ENCODE assay signal across 9 cellular contexts in the genomic region with DNA sequence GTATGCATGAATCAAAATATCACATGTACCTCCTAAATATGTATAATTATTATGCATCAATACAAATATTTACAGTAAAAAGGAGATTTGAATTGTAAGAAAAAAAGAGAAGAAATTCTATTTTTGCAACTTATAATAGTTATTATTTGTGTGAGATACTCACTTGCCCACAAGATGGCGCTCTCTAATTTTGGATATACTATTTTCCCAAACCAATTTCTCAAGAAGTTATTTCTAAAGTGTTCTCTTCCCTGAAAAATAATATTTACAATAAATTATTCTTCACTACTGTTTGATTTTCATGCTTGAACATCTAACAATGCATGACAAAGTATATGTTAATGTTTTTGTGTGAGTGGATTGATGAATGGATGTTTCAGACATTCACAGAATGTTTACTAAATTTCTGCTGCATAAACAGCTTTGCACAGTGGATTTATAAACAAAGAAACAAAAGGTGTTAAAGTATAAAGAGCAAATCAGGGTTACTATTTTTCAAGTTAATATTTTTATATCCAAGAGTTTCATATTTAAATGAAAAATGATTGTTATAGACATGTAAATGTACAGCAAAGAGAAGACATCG.
DNase-seq lines count a peak whose midpoint lies in the region; ATAC-seq, FAIRE-seq and TF ChIP-seq lines count a peak whose summit lies in the region.
"Had no signal": no experiment of that assay in that cellular context is flagged by ENCODE, and none has a peak within 500 bp of the region (broad histone marks: within the 10 kb centered on the region; RNA-seq: fewer than 3 reads in every experiment).

No MANE protein-coding gene starts in this region.

- H2AFZ ChIP-seq in OCI-LY3 (ENCODE audit: low read depth, low read length) = no peak overlapping the region

- DNase-seq in stimulated activated naive CD8-positive, alpha-beta T cell treated with anti-CD3 and anti-CD28 coated beads, Interleukin-15, Interleukin-2, amounts not matched to agents 100 U/mL and 50 U/mL, for 24 hours = peak; percentile 7
- no peak for DNase-seq in stimulated activated naive CD8-positive, alpha-beta T cell treated with anti-CD3 and anti-CD28 coated beads, Interleukin-15, amount 100 ng/mL, for 72 hours
- DNase-seq in esophagus muscularis mucosa (ENCODE audit: extremely low spot score) (no peak), small intestine (peak; percentile 39), NCI-H128 (lab: John Stamatoyannopoulos, UW; ENCODE audit: unreplicated experiment) (no peak), NCI-H2107 (lab: John Stamatoyannopoulos, UW) (no peak)

- TF ChIP-seq POLR2A in esophagus muscularis mucosa (IDR thresholded peaks at IDR 0.05; ENCODE audit: low read depth) = no peak

- no peak overlapping the region for H3K4me2 ChIP-seq in OCI-LY3 (ENCODE audit: low read length)

- H4K20me1 ChIP-seq in OCI-LY3 (ENCODE audit: insufficient read depth, low read length) = no peaks in the 10 kb centered on the region

- intact Hi-C loops in esophagus muscularis mucosa (cut with DNase I) = loop anchor here (5.0 kb wide), 1 partner anchor 282 kb away; no protein-coding TSS in a partner anchor

- H3K27me3 ChIP-seq in OCI-LY3 (ENCODE audit: low read depth, low read length) (no peaks in the 10 kb centered on the region), esophagus muscularis mucosa (no peaks in the 10 kb centered on the region), small intestine (ENCODE audit: control insufficient read depth in 2 of 2, insufficient read depth in 2 of 2, low read length in 2 of 2) (no peaks in the 10 kb centered on the region)

- 44% methylated on average over 2 of the region's 2 CpGs for WGBS in esophagus muscularis mucosa
- 48 to 50% (median 49%) methylated on average over 2 of the region's 2 CpGs for WGBS in small intestine, 3 donors

- FAIRE-seq in small intestine (lab: Jason Lieb, UNC) = peak; percentile 84

- H3K9me3 ChIP-seq in OCI-LY3 (ENCODE audit: insufficient read depth, low read length) (no peaks in the 10 kb centered on the region), esophagus muscularis mucosa (no peaks in the 10 kb centered on the region), small intestine (ENCODE audit: control insufficient read depth, low read depth) (no peaks in the 10 kb centered on the region)

- no peak overlapping the region for H3K4me3 ChIP-seq in OCI-LY3 (ENCODE audit: low read length)
- H3K4me3 ChIP-seq in esophagus muscularis mucosa = no peak overlapping the region
- no peak overlapping the region for H3K4me3 ChIP-seq in small intestine (ENCODE audit: low read depth in 1 of 2, low read length in 2 of 2)

- no peak overlapping the region for H3K27ac Mint-ChIP-seq in stimulated activated naive CD8-positive, alpha-beta T cell treated with anti-CD3 and anti-CD28 coated beads, Interleukin-15, amount 100 ng/mL, for 72 hours
- H3K27ac Mint-ChIP-seq: dendritic cell treated with granulocyte-macrophage colony-stimulating factor and Interleukin-4, amounts not matched to agents 40 ng/mL and 50 ng/mL, for 4 days had no signal

- H3K4me1 ChIP-seq in OCI-LY3 (ENCODE audit: low read length) (no peaks in the 10 kb centered on the region), esophagus muscularis mucosa (no peaks in the 10 kb centered on the region), small intestine (ENCODE audit: control insufficient read depth in 2 of 2, insufficient read depth in 1 of 2, low read depth in 1 of 2, low read length in 1 of 2) (peaks cover 0 to 2% of the 10 kb centered on the region in 2 donors)

- no peak for ATAC-seq in stimulated activated naive CD8-positive, alpha-beta T cell treated with anti-CD3 and anti-CD28 coated beads, Interleukin-15, Interleukin-2, amounts not matched to agents 100 U/mL and 50 U/mL, for 24 hours
- no peak for ATAC-seq in stimulated activated naive CD8-positive, alpha-beta T cell treated with anti-CD3 and anti-CD28 coated beads, Interleukin-15, amount 100 ng/mL, for 72 hours
- no peak for ATAC-seq in GM21423 (IDR thresholded peaks at IDR 0.05; ENCODE audit: unreplicated experiment)

- no peaks in the 10 kb centered on the region for H3K79me2 ChIP-seq in OCI-LY3 (ENCODE audit: low read length)

- H3K36me3 ChIP-seq in OCI-LY3 (replicated peaks; ENCODE audit: low read depth, low read length) (no peaks in the 10 kb centered on the region), esophagus muscularis mucosa (no peaks in the 10 kb centered on the region), small intestine (ENCODE audit: control insufficient read depth in 2 of 2, insufficient read depth in 2 of 2, low read length in 2 of 2) (no peaks in the 10 kb centered on the region)

- TF ChIP-seq CTCF in OCI-LY3 (IDR thresholded peaks at IDR 0.05; ENCODE audit: low read depth, low read length) = peak; percentile 58
- TF ChIP-seq CTCF in esophagus muscularis mucosa (IDR thresholded peaks at IDR 0.05) = peak; percentile 56 to 74 (median 70)

- peaks cover 8% of the 10 kb centered on the region for H3K27me3 Mint-ChIP-seq in stimulated activated naive CD8-positive, alpha-beta T cell treated with anti-CD3 and anti-CD28 coated beads, Interleukin-15, amount 100 ng/mL, for 72 hours
- H3K27me3 Mint-ChIP-seq: dendritic cell treated with granulocyte-macrophage colony-stimulating factor and Interleukin-4, amounts not matched to agents 40 ng/mL and 50 ng/mL, for 4 days had no signal

- H3K4me1 Mint-ChIP-seq in stimulated activated naive CD8-positive, alpha-beta T cell treated with anti-CD3 and anti-CD28 coated beads, Interleukin-15, amount 100 ng/mL, for 72 hours = no peaks in the 10 kb centered on the region

- no peak for TF ChIP-seq EP300 in esophagus muscularis mucosa (IDR thresholded peaks at IDR 0.05)

- H3K9ac ChIP-seq in OCI-LY3 (ENCODE audit: low read length) = no peak overlapping the region

- no peak overlapping the region for H3K4me3 Mint-ChIP-seq in stimulated activated naive CD8-positive, alpha-beta T cell treated with anti-CD3 and anti-CD28 coated beads, Interleukin-15, amount 100 ng/mL, for 72 hours
- H3K4me3 Mint-ChIP-seq: dendritic cell treated with granulocyte-macrophage colony-stimulating factor and Interleukin-4, amounts not matched to agents 40 ng/mL and 50 ng/mL, for 4 days had no signal

- H3K27ac ChIP-seq in OCI-LY3 (ENCODE audit: low read length) = no peak overlapping the region
- H3K27ac ChIP-seq in esophagus muscularis mucosa (replicated peaks in 1 of 4) = no peak overlapping the region
- H3K27ac ChIP-seq in small intestine (ENCODE audit: low read depth in 1 of 2, low read length in 1 of 2) = no peak overlapping the region

- H3K9me3 Mint-ChIP-seq in stimulated activated naive CD8-positive, alpha-beta T cell treated with anti-CD3 and anti-CD28 coated beads, Interleukin-15, amount 100 ng/mL, for 72 hours = no peaks in the 10 kb centered on the region
- H3K9me3 Mint-ChIP-seq: dendritic cell treated with granulocyte-macrophage colony-stimulating factor and Interleukin-4, amounts not matched to agents 40 ng/mL and 50 ng/mL, for 4 days had no signal

Comparison
In these comparisons a context has a peak if more than half of its experiments do, and no peak if none do; other contexts are left out.
1. DNase-seq: peak in stimulated activated naive CD8-positive, alpha-beta T cell treated with anti-CD3 and anti-CD28 coated beads, Interleukin-15, Interleukin-2, amounts not matched to agents 100 U/mL and 50 U/mL, for 24 hours (single experiment) and small intestine (single experiment); none in stimulated activated naive CD8-positive, alpha-beta T cell treated with anti-CD3 and anti-CD28 coated beads, Interleukin-15, amount 100 ng/mL, for 72 hours (0 of 2), esophagus muscularis mucosa (single experiment), NCI-H128 (single experiment) and NCI-H2107 (single experiment).